8 cellular contexts compared by ENCODE assay signal in the genomic region with DNA sequence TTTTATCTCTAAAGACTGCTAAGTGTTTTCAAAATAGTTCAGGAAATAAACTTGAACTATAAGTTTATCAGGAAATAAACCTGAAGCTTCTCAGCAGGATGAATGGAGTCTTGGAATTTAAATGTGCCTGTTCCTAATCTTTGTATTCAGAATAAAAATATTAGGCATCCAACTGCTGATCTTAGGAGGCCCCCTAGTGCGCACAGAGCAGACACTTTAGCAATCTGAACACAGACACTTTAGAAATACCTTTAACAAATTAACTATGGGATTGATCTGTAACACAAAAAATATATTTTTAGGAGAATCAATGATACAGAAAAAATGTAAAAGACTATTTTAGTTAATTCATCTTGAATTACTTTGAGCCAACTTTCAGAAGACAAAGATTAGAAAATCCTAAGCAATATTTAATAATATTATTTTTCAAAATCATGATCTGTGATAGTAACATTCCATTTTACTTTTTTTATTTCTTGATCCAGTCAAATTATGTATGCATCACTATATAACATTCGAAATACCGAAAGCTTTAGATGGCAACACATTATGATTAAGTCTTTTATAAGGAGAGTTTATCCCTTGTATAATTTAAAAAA.
DNase-seq lines count a peak whose midpoint lies in the region; ATAC-seq and TF ChIP-seq lines count a peak whose summit lies in the region.

No MANE protein-coding gene starts in this region.

- no peak for TF ChIP-seq POLR2A in prostate gland (IDR thresholded peaks at IDR 0.05)

- intact Hi-C loops in A673 (cut with micrococcal nuclease; ENCODE audit: unreplicated experiment): loop anchor here (5.0 kb wide), 1 partner anchor 495 kb away; no protein-coding TSS in a partner anchor
- intact Hi-C loops in prostate gland (cut with DNase I): loop anchor here (5.0 to 10.0 kb wide), 3 partner anchors 178 to 675 kb away; no protein-coding TSS in a partner anchor

- no peaks in the 10 kb centered on the region for H3K36me3 ChIP-seq in A673 (ENCODE audit: insufficient read depth, low read length, poor library complexity, severe bottlenecking)
- H3K36me3 ChIP-seq in GM06990 (ENCODE audit: control insufficient read depth, insufficient read depth, low read length): no peaks in the 10 kb centered on the region
- H3K36me3 ChIP-seq in prostate gland: no peaks in the 10 kb centered on the region

- TF ChIP-seq CTCF in A673 (conservative IDR thresholded peaks at IDR 0.05; ENCODE audit: low read depth, low read length) (peak; percentile 58), GM06990 (IDR thresholded peaks at IDR 0.05; ENCODE audit: insufficient read depth, low read length, poor library complexity, severe bottlenecking) (peak; percentile 42), prostate gland (IDR thresholded peaks at IDR 0.05) (peak; percentile 22 to 75 (median 47))

- DNase-seq in A673 (ENCODE audit: low spot score) (peak; percentile 44), GM06990 (ENCODE audit: extremely low read depth, insufficient read length) (no peak), NCI-H345 (lab: John Stamatoyannopoulos, UW) (peak; percentile 53), foreskin melanocyte (peak; percentile 35), prostate gland (ENCODE audit: low spot score) (peak; percentile 19), NCI-H146 (lab: John Stamatoyannopoulos, UW) (no peak)
- peak; percentile 38 for DNase-seq in activated CD8-positive, alpha-beta memory T cell treated with anti-CD3 and anti-CD28 coated beads, Interleukin-2, amount 50 U/mL, for 4 hours

- 73% methylated on average over 3 of the region's 3 CpGs for WGBS in prostate gland

- H3K9me3 ChIP-seq in A673 (ENCODE audit: low read depth, low read length, poor library complexity, severe bottlenecking): peaks cover 3% of the 10 kb centered on the region
- H3K9me3 ChIP-seq in prostate gland: no peaks in the 10 kb centered on the region

- no peak for ATAC-seq in HG02938 (IDR thresholded peaks at IDR 0.05; ENCODE audit: unreplicated experiment)

- H3K4me1 ChIP-seq in A673 (ENCODE audit: insufficient read depth, low read length, poor library complexity, severe bottlenecking): no peaks in the 10 kb centered on the region
- H3K4me1 ChIP-seq in prostate gland (replicated peaks): no peaks in the 10 kb centered on the region

- BruUV-seq in A673 (replicated peaks; lab: Mats Ljungman, UMichigan): no TSS peak

- H3K27ac ChIP-seq in A673 (ENCODE audit: low read depth, low read length, poor library complexity, severe bottlenecking) (no peak overlapping the region), prostate gland (no peak overlapping the region)

- POLR2A ChIA-PET in A673 (lab: Charles Lee; ENCODE audit: low non-redundant PET): no interaction called here

- H3K27me3 ChIP-seq in A673 (replicated peaks; ENCODE audit: insufficient read depth, low read depth, low read length, poor library complexity) (no peaks in the 10 kb centered on the region), GM06990 (replicated peaks; ENCODE audit: control insufficient read depth, insufficient read depth, low read length) (no peaks in the 10 kb centered on the region), prostate gland (replicated peaks; ENCODE audit: insufficient read depth) (no peaks in the 10 kb centered on the region)

- CTCF ChIA-PET in A673 (lab: Charles Lee): no interaction called here

- H3K4me3 ChIP-seq in A673 (ENCODE audit: low read depth, low read length, poor library complexity, severe bottlenecking): no peak overlapping the region
- no peak overlapping the region for H3K4me3 ChIP-seq in GM06990 (replicated peaks; ENCODE audit: low read depth, low read length)
- H3K4me3 ChIP-seq in prostate gland: no peak overlapping the region

Comparison
In these comparisons a context has a peak if more than half of its experiments do, and no peak if none do; other contexts are left out.
1. DNase-seq: peak in A673 (single experiment), NCI-H345 (single experiment), activated CD8-positive, alpha-beta memory T cell treated with anti-CD3 and anti-CD28 coated beads, Interleukin-2, amount 50 U/mL, for 4 hours (single experiment), foreskin melanocyte (single experiment) and prostate gland (single experiment); none in GM06990 (single experiment) and NCI-H146 (single experiment).
2. Peak in every context shown above with its lines, with median percentiles within 50 percentile points of each other: CTCF ChIP-seq.